In genomic region chr1:225939939-225940310, GRCh38 we compare ENCODE assay signal across 8 cellular contexts. TPM values are rescaled to one million over a fixed set of nuclear protein-coding genes. Genes with fewer than 3 reads are reported as not detected.
DNase-seq lines count a peak whose midpoint lies in the region; TF ChIP-seq lines count a peak whose summit lies in the region.
"Not testable (repeated sequence)": the region's sequence is repeated elsewhere in the genome, so short reads cannot be mapped to it uniquely, and the experiment has no call there.

No MANE protein-coding gene starts in this region.

- not testable (repeated sequence) for H3K9me2 ChIP-seq in OCI-LY7 (ENCODE audit: insufficient read depth, low read length)

- H4K91ac ChIP-seq in mesenchymal stem cell (ENCODE audit: low read length): not testable (repeated sequence)

- H3K79me2 ChIP-seq in OCI-LY7 (ENCODE audit: insufficient read depth, low read depth, low read length): not testable (repeated sequence)

- not testable (repeated sequence) for H3K27me3 Mint-ChIP-seq in endodermal cell (ENCODE audit: insufficient read depth); nephron progenitor cell (ENCODE audit: low read depth, poor library complexity)
- peaks cover 20% of the 10 kb centered on the region for H3K27me3 Mint-ChIP-seq in progenitor cell of endocrine pancreas

- not testable (repeated sequence) for H3K9me3 Mint-ChIP-seq in endodermal cell; nephron progenitor cell; progenitor cell of endocrine pancreas (ENCODE audit: low read depth)

- H3K9me3 ChIP-seq in ES-I3 (ENCODE audit: control insufficient read depth, insufficient read depth, low read length); HUES64 (ENCODE audit: insufficient read depth, low read depth, low read length); OCI-LY7 (ENCODE audit: low read length); endodermal cell (ENCODE audit: control insufficient read depth, low read length); mesenchymal stem cell (ENCODE audit: control insufficient read depth, low read length); uterus: not testable (repeated sequence)

- H3K14ac ChIP-seq in mesenchymal stem cell (ENCODE audit: low read length in 2 of 2): not testable (repeated sequence)

- not testable (repeated sequence) for H3K36me3 ChIP-seq in ES-I3 (ENCODE audit: insufficient read depth, low read length); HUES64 (ENCODE audit: insufficient read depth, low read length); OCI-LY7 (ENCODE audit: insufficient read depth, low read length); mesenchymal stem cell (ENCODE audit: control insufficient read depth in 1 of 2, insufficient read depth in 2 of 2, low read depth in 1 of 2, low read length in 2 of 2); uterus
- H3K36me3 ChIP-seq in endodermal cell (ENCODE audit: control insufficient read depth, insufficient read depth, low read length): peaks cover 39% of the 10 kb centered on the region

- H4K20me1 ChIP-seq in OCI-LY7 (ENCODE audit: insufficient read depth, low read length): not testable (repeated sequence)

- H3K18ac ChIP-seq in mesenchymal stem cell (ENCODE audit: low read depth in 1 of 2, low read length in 2 of 2): not testable (repeated sequence)

- not testable (repeated sequence) for BruUV-seq in OCI-LY7 (replicated peaks; lab: Mats Ljungman, UMichigan)

- H3K36me3 Mint-ChIP-seq in endodermal cell (ENCODE audit: low read depth): peaks cover 12% of the 10 kb centered on the region
- not testable (repeated sequence) for H3K36me3 Mint-ChIP-seq in nephron progenitor cell (ENCODE audit: low read depth); progenitor cell of endocrine pancreas (ENCODE audit: insufficient read depth)

- H3K27ac Mint-ChIP-seq in endodermal cell (peak overlapping the region; percentile 87), progenitor cell of endocrine pancreas (peak overlapping the region; percentile 69)
- not testable (repeated sequence) for H3K27ac Mint-ChIP-seq in nephron progenitor cell

- H3K9ac ChIP-seq in ES-I3 (ENCODE audit: low read depth, low read length): peak overlapping the region; percentile 56; the same call in 1 of the 2 replicates
- not testable (repeated sequence) for H3K9ac ChIP-seq in HUES64 (ENCODE audit: low read depth, low read length); mesenchymal stem cell (ENCODE audit: low read length)
- peak overlapping the region; percentile 96 for H3K9ac ChIP-seq in endodermal cell (ENCODE audit: extremely low read depth, low read length, poor library complexity, severe bottlenecking)

- not testable (repeated sequence) for H2BK5ac ChIP-seq in mesenchymal stem cell (ENCODE audit: low read depth, low read length, poor library complexity, severe bottlenecking)

- 50% methylated on average over 8 of the region's 8 CpGs for WGBS in HUES64
- 56 to 93% methylated on average over 3 to 8 of the region's 8 CpGs for WGBS in endodermal cell (ENCODE audit: insufficient coverage in 1 of 2, insufficient read length in 1 of 2), 2 experiments
- WGBS in mesenchymal stem cell: 67% methylated on average over 8 of the region's 8 CpGs

- H2AK5ac ChIP-seq in mesenchymal stem cell (ENCODE audit: low read length, severe bottlenecking): not testable (repeated sequence)

- POLR2A ChIA-PET in OCI-LY7 (lab: Charles Lee): interaction anchor here (1.3 to 7.9 kb wide), 5 partner anchors 8 to 114 kb away, joined by 3 to 83 read pairs (median 4); partner anchors contain the start of gene PYCR2

- peak overlapping the region; percentile 76 for H3K4me2 ChIP-seq in OCI-LY7 (ENCODE audit: low read length)
- H3K4me2 ChIP-seq in mesenchymal stem cell (ENCODE audit: low read length, poor library complexity, severe bottlenecking): not testable (repeated sequence)

- CTCF ChIA-PET in OCI-LY7 (lab: Charles Lee; ENCODE audit: unreplicated experiment): interaction anchor here (1.0 to 1.3 kb wide), 3 partner anchors 10 to 172 kb away, joined by 4 to 5 read pairs (median 4); no protein-coding TSS in a partner anchor

- not testable (repeated sequence) for DNase-seq in OCI-LY7 (ENCODE audit: low spot score); endodermal cell; mesenchymal stem cell; nephron progenitor cell; progenitor cell of endocrine pancreas (ENCODE audit: low spot score, unreplicated experiment); uterus

- H2BK12ac ChIP-seq in mesenchymal stem cell (ENCODE audit: low read length in 2 of 2): not testable (repeated sequence)

- H2AFZ ChIP-seq in OCI-LY7 (ENCODE audit: low read length): peak overlapping the region; percentile 57; the same call in 1 of the 2 replicates
- H2AFZ ChIP-seq in mesenchymal stem cell (ENCODE audit: low read depth, low read length): not testable (repeated sequence)

- not testable (repeated sequence) for H3K27ac ChIP-seq in HUES64 (ENCODE audit: low read depth, low read length); endodermal cell (ENCODE audit: low read depth, low read length); mesenchymal stem cell (ENCODE audit: low read length, poor library complexity, severe bottlenecking)
- H3K27ac ChIP-seq in OCI-LY7 (ENCODE audit: low read depth, low read length, poor library complexity, severe bottlenecking) (peak overlapping the region; percentile 95), uterus (peak overlapping the region; percentile 95)

- not testable (repeated sequence) for TF ChIP-seq POLR2A in uterus (IDR thresholded peaks at IDR 0.05)

- H3K4ac ChIP-seq in mesenchymal stem cell (ENCODE audit: low read depth in 1 of 2, low read length in 2 of 2): not testable (repeated sequence)

- H3K23ac ChIP-seq in mesenchymal stem cell (ENCODE audit: low read length in 2 of 2): not testable (repeated sequence)

- H3K4me3 ChIP-seq in HUES64 (ENCODE audit: low read length) (peak overlapping the region; percentile 48; the same call in 1 of the 2 replicates), OCI-LY7 (ENCODE audit: low read depth, low read length, poor library complexity, severe bottlenecking) (peak overlapping the region; percentile 0), endodermal cell (ENCODE audit: low read length) (peak overlapping the region; percentile 88), uterus (peak overlapping the region in 1 of 2 donors; percentile 17)
- not testable (repeated sequence) for H3K4me3 ChIP-seq in mesenchymal stem cell (ENCODE audit: insufficient read depth in 1 of 2, low read depth in 1 of 2, low read length in 2 of 2)

- H3K4me3 Mint-ChIP-seq in endodermal cell: peak overlapping the region; percentile 69
- peak overlapping the region; percentile 44 for H3K4me3 Mint-ChIP-seq in nephron progenitor cell
- H3K4me3 Mint-ChIP-seq in progenitor cell of endocrine pancreas (ENCODE audit: low read depth): peak overlapping the region; percentile 29

- not testable (repeated sequence) for TF ChIP-seq CTCF in OCI-LY7 (conservative IDR thresholded peaks at IDR 0.05; ENCODE audit: low read length); endodermal cell (conservative IDR thresholded peaks at IDR 0.05); nephron progenitor cell (IDR thresholded peaks at IDR 0.05); progenitor cell of endocrine pancreas (IDR thresholded peaks at IDR 0.05; ENCODE audit: unreplicated experiment); uterus (IDR thresholded peaks at IDR 0.05)

- H2BK15ac ChIP-seq in mesenchymal stem cell (ENCODE audit: low read depth, poor library complexity, severe bottlenecking): peak overlapping the region; percentile 65

- H3K4me1 ChIP-seq in ES-I3 (ENCODE audit: insufficient read depth, low read length): peaks cover 35% of the 10 kb centered on the region
- peaks cover 15% of the 10 kb centered on the region for H3K4me1 ChIP-seq in HUES64 (ENCODE audit: insufficient read depth, low read length)
- peaks cover 68% of the 10 kb centered on the region for H3K4me1 ChIP-seq in OCI-LY7 (ENCODE audit: insufficient read depth, low read length, poor library complexity, severe bottlenecking)
- H3K4me1 ChIP-seq in endodermal cell (ENCODE audit: control insufficient read depth, insufficient read depth, low read length): peaks cover 18% of the 10 kb centered on the region
- H3K4me1 ChIP-seq in mesenchymal stem cell (ENCODE audit: control insufficient read depth, insufficient read depth, low read depth, low read length): not testable (repeated sequence)
- H3K4me1 ChIP-seq in uterus: peaks cover 8 to 21% of the 10 kb centered on the region in 2 donors

- not testable (repeated sequence) for H3K79me1 ChIP-seq in mesenchymal stem cell (replicated peaks; ENCODE audit: low read length, poor library complexity, severe bottlenecking)

- H3K27me3 ChIP-seq in HUES64 (ENCODE audit: insufficient read depth, low read length): peaks cover 13% of the 10 kb centered on the region
- H3K27me3 ChIP-seq in endodermal cell (ENCODE audit: control insufficient read depth, insufficient read depth, low read length, poor library complexity, severe bottlenecking); uterus: not testable (repeated sequence)
- H3K27me3 ChIP-seq in mesenchymal stem cell (ENCODE audit: control insufficient read depth in 1 of 2, insufficient read depth in 1 of 2, low read length in 2 of 2): peaks cover 0 to 20% of the 10 kb centered on the region in 2 experiments

- H2BK120ac ChIP-seq in mesenchymal stem cell (ENCODE audit: low read depth, low read length): not testable (repeated sequence)

- H3K4me1 Mint-ChIP-seq in endodermal cell (peaks cover 30% of the 10 kb centered on the region), nephron progenitor cell (peaks cover 49% of the 10 kb centered on the region)
- H3K4me1 Mint-ChIP-seq in progenitor cell of endocrine pancreas (ENCODE audit: low read depth): not testable (repeated sequence)

- H4K8ac ChIP-seq in mesenchymal stem cell (ENCODE audit: low read length): not testable (repeated sequence)

- intact Hi-C loops in OCI-LY7 (cut with micrococcal nuclease; ENCODE audit: unreplicated experiment): loop anchor here (5.0 kb wide), 1 partner anchor 513 kb away; the partner anchor contains the start of gene LBR
- intact Hi-C loops in uterus (cut with DNase I; ENCODE audit: low total_unique reads): not testable (repeated sequence)

RNA-seq across cellular contexts. Expression of gene LEFTY2, which starts 1.1 kb away (rescaled TPM):
- polyA plus RNA-seq in HUES64 (2013, experiment 1 of 2): 8.1 TPM
- polyA plus RNA-seq in HUES64 (2013, experiment 2 of 2): 7.5 TPM
- 3.8 and 4.8 TPM in 2 replicates for total RNA-seq in OCI-LY7 (2014; rRNA removed; shearing (Covaris generic))
- 4.3 and 7.3 TPM in 2 replicates for total RNA-seq in OCI-LY7 (2022)
- total RNA-seq in endodermal cell: 100 to 1,000 TPM; 272 to 938 TPM
- polyA plus RNA-seq in endodermal cell (2013, experiment 1 of 2): 318 TPM
- polyA plus RNA-seq in endodermal cell (2013, experiment 2 of 2): 376 TPM
- not detected for polyA plus RNA-seq in mesenchymal stem cell (2013, experiment 1 of 2)
- polyA plus RNA-seq in mesenchymal stem cell (2013, experiment 2 of 2): 0.01 TPM
- 0.22 and 0.51 TPM in 2 replicates for total RNA-seq in progenitor cell of endocrine pancreas
- 10 to 100 TPM in 3 of 4 donors, 1 to 10 TPM in 1; 6.1 to 41.6 (median 29.5) TPM for total RNA-seq in uterus

RNA-seq across cellular contexts. Expression of gene PYCR2, which starts 15.9 kb away (rescaled TPM):
- polyA plus RNA-seq in HUES64 (2013, experiment 1 of 2): 69.9 TPM
- polyA plus RNA-seq in HUES64 (2013, experiment 2 of 2): 65.6 TPM
- 120 and 136 TPM in 2 replicates for total RNA-seq in OCI-LY7 (2014; rRNA removed; shearing (Covaris generic))
- total RNA-seq in OCI-LY7 (2022): 153 and 181 TPM in 2 replicates
- total RNA-seq in endodermal cell: 100 to 1,000 TPM in 1 of 2 donors, 10 to 100 TPM in 1; 94.5 to 101 TPM
- polyA plus RNA-seq in endodermal cell (2013, experiment 1 of 2): 74.6 TPM
- polyA plus RNA-seq in endodermal cell (2013, experiment 2 of 2): 71.4 TPM
- polyA plus RNA-seq in mesenchymal stem cell (2013, experiment 1 of 2): 31.6 TPM
- polyA plus RNA-seq in mesenchymal stem cell (2013, experiment 2 of 2): 32.5 TPM
- total RNA-seq in progenitor cell of endocrine pancreas: 54.5 and 54.8 TPM in 2 replicates
- total RNA-seq in uterus: 10 to 100 TPM; 19.5 to 66.4 (median 38.8) TPM

RNA-seq across cellular contexts. Expression of gene LEFTY1, which starts 51.0 kb away (rescaled TPM):
- polyA plus RNA-seq in HUES64 (2013, experiment 1 of 2): 30.4 TPM
- 31.3 TPM for polyA plus RNA-seq in HUES64 (2013, experiment 2 of 2)
- 0.09 TPM in 1 of 2 replicates, not detected in the other for total RNA-seq in OCI-LY7 (2014; rRNA removed; shearing (Covaris generic))
- total RNA-seq in OCI-LY7 (2022) (0.44 and 1.0 TPM in 2 replicates), endodermal cell (100 to 1,000 TPM in 1 of 2 donors, 10 to 100 TPM in 1; 76.0 to 660 TPM), progenitor cell of endocrine pancreas (22.9 and 26.0 TPM in 2 replicates), uterus (1 to 10 TPM in 2 of 4 donors, not detected in 2; 1.1 to 3.5 TPM)
- polyA plus RNA-seq in endodermal cell (2013, experiment 1 of 2): 184 TPM
- 274 TPM for polyA plus RNA-seq in endodermal cell (2013, experiment 2 of 2)
- 0.07 TPM for polyA plus RNA-seq in mesenchymal stem cell (2013, experiment 1 of 2)
- 0.15 TPM for polyA plus RNA-seq in mesenchymal stem cell (2013, experiment 2 of 2)

RNA-seq across cellular contexts. Expression of gene TMEM63A, which starts 57.7 kb away (rescaled TPM):
- polyA plus RNA-seq in HUES64 (2013, experiment 1 of 2): 22.8 TPM
- 19.8 TPM for polyA plus RNA-seq in HUES64 (2013, experiment 2 of 2)
- total RNA-seq in OCI-LY7 (2014; rRNA removed; shearing (Covaris generic)): 20.9 and 21.0 TPM in 2 replicates
- total RNA-seq in OCI-LY7 (2022) (46.5 and 53.3 TPM in 2 replicates), endodermal cell (100 to 1,000 TPM; 194 to 232 TPM), progenitor cell of endocrine pancreas (236 and 246 TPM in 2 replicates), uterus (100 to 1,000 TPM in 1 of 4 donors, 10 to 100 TPM in 3; 11.2 to 125 (median 63.8) TPM)
- polyA plus RNA-seq in endodermal cell (2013, experiment 1 of 2): 34.7 TPM
- polyA plus RNA-seq in endodermal cell (2013, experiment 2 of 2): 38.8 TPM
- 27.0 TPM for polyA plus RNA-seq in mesenchymal stem cell (2013, experiment 1 of 2)
- polyA plus RNA-seq in mesenchymal stem cell (2013, experiment 2 of 2): 24.8 TPM

RNA-seq across cellular contexts. Expression of gene SDE2, which starts 59.2 kb away (rescaled TPM):
- polyA plus RNA-seq in HUES64 (2013, experiment 1 of 2): 11.2 TPM
- polyA plus RNA-seq in HUES64 (2013, experiment 2 of 2): 11.3 TPM
- 18.2 and 22.0 TPM in 2 replicates for total RNA-seq in OCI-LY7 (2014; rRNA removed; shearing (Covaris generic))
- 25.0 and 25.4 TPM in 2 replicates for total RNA-seq in OCI-LY7 (2022)
- total RNA-seq in endodermal cell: 10 to 100 TPM; 19.0 to 21.6 TPM
- 13.3 TPM for polyA plus RNA-seq in endodermal cell (2013, experiment 1 of 2)
- polyA plus RNA-seq in endodermal cell (2013, experiment 2 of 2): 12.3 TPM
- 10.6 TPM for polyA plus RNA-seq in mesenchymal stem cell (2013, experiment 1 of 2)
- 11.2 TPM for polyA plus RNA-seq in mesenchymal stem cell (2013, experiment 2 of 2)
- 15.0 and 15.1 TPM in 2 replicates for total RNA-seq in progenitor cell of endocrine pancreas
- 10 to 100 TPM; 12.3 to 41.7 (median 17.2) TPM for total RNA-seq in uterus

Comparison
In these comparisons a context has a peak if more than half of its experiments do, and no peak if none do; other contexts are left out.
1. RNA of gene LEFTY2, which starts 1.1 kb away (total RNA-seq): 272 to 938 TPM in endodermal cell; 6.1 to 41.6 TPM in uterus, 3.8 to 7.3 TPM in OCI-LY7 and 0.22 to 0.51 TPM in progenitor cell of endocrine pancreas; every median in the first group is over 4 times any median in the second.
2. Peak in every context shown above with its lines, with median percentiles within 50 percentile points of each other: H3K4me3 Mint-ChIP-seq.